In the genomic region with DNA sequence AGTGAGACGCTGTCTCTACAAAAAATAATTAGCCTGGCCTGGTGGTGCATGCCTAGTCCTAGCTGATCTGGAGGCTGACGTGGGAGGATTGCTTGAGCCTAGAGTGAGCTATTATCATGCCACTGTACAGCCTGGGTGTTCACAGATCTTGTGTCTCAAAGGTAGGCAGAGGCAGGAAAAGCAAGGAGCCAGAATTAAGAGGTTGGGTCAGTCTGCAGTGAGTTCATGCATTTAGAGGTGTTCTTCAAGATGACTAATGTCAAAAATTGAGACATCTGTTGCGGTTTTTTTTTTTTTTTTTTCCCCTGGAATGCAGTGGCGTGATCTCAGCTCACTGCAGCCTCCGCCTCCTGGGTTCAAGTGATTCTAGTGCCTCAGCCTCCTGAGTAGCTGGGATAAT, we compare ENCODE assay signal across 12 cellular contexts. TPM values are rescaled to one million over a fixed set of nuclear protein-coding genes. Genes with fewer than 3 reads are reported as not detected.
DNase-seq lines count a peak whose midpoint lies in the region; ATAC-seq, FAIRE-seq and TF ChIP-seq lines count a peak whose summit lies in the region.
"Had no signal": no experiment of that assay in that cellular context is flagged by ENCODE, and none has a peak within 500 bp of the region (broad histone marks: within the 10 kb centered on the region; RNA-seq: fewer than 3 reads in every experiment).

No MANE protein-coding gene starts in this region.

- no peak for ATAC-seq in GM18502 (IDR thresholded peaks at IDR 0.05; ENCODE audit: poor library complexity, unreplicated experiment)

- FAIRE-seq in RCC 7860 (lab: Jason Lieb, UNC): no peak
- FAIRE-seq in urothelium cell line (lab: Jason Lieb, UNC): no peak

- peak; percentile 48 for DNase-seq in A172 (ENCODE audit: low spot score)
- peak; percentile 71 for DNase-seq in EH (ENCODE audit: low read depth)
- peak; percentile 39 for DNase-seq in RCC 7860 (ENCODE audit: low spot score)
- DNase-seq in erythroblast (lab: John Stamatoyannopoulos, UW): no peak
- DNase-seq in urothelium cell line (ENCODE audit: low spot score): no peak
- no peak for DNase-seq in NCI-H2107 treated with DMSO at 0.1 percent for 48 hours (lab: John Stamatoyannopoulos, UW; ENCODE audit: unreplicated experiment)
- no peak for DNase-seq in NOMO-1 treated with dmso at 0.1 percent for 144 hours (lab: John Stamatoyannopoulos, UW; ENCODE audit: unreplicated experiment)
- DNase-seq: adrenal gland, Caco-2, Right ventricle myocardium superior, stomach had no signal

- peak; percentile 15 for TF ChIP-seq POLR2A in erythroblast (IDR thresholded peaks at IDR 0.05; ENCODE audit: low read length)

RNA-seq across cellular contexts. Expression of a gene that starts 5.4 kb away (rescaled TPM):
- total RNA-seq in A172 (2014; rRNA removed; shearing (Covaris generic)): 7,457 and 8,235 TPM in 2 replicates

RNA-seq across cellular contexts. Expression of a gene that starts 46.0 kb away (rescaled TPM):
- total RNA-seq in A172 (2014; rRNA removed; shearing (Covaris generic)): 507 and 572 TPM in 2 replicates

RNA-seq across cellular contexts. Expression of a gene that starts 53.2 kb away (rescaled TPM):
- total RNA-seq in A172 (2014; rRNA removed; shearing (Covaris generic)): 12.7 and 13.9 TPM in 2 replicates

Comparison
In these comparisons a context has a peak if more than half of its experiments do, and no peak if none do; other contexts are left out.
1. DNase-seq: peak in A172 (single experiment), EH (single experiment) and RCC 7860 (single experiment); none in erythroblast (0 of 2), urothelium cell line (single experiment), NCI-H2107 treated with DMSO at 0.1 percent for 48 hours (single experiment) and NOMO-1 treated with dmso at 0.1 percent for 144 hours (single experiment).